In genomic region chr19:12669272-12670158, GRCh38 we compare ENCODE assay signal across 8 cellular contexts. TPM values are rescaled to one million over a fixed set of nuclear protein-coding genes. Genes with fewer than 3 reads are reported as not detected.
DNase-seq lines count a peak whose midpoint lies in the region; ATAC-seq, FAIRE-seq and TF ChIP-seq lines count a peak whose summit lies in the region.

No MANE protein-coding gene starts in this region.

- H3K4me1 ChIP-seq in DOHH2 (ENCODE audit: control insufficient read depth, low read length): peaks cover 43% of the 10 kb centered on the region
- peaks cover 43% of the 10 kb centered on the region for H3K4me1 ChIP-seq in OCI-LY1 (ENCODE audit: insufficient read depth, low read length, severe bottlenecking)
- H3K4me1 ChIP-seq in mononuclear cell (ENCODE audit: insufficient read depth, low read length): peaks cover 51% of the 10 kb centered on the region

- DNase-seq in HTR-8/SVneo (ENCODE audit: insufficient read length, low spot score): peak; percentile 86
- DNase-seq in activated T-cell treated with anti-CD3 and anti-CD28 coated beads for 1 hour (ENCODE audit: low read depth): peak; percentile 68
- DNase-seq in epithelial cell of prostate (ENCODE audit: low read depth, low spot score): no peak
- peak; percentile 37 to 62 for DNase-seq in stimulated activated CD8-positive, alpha-beta memory T cell treated with anti-CD3 and anti-CD28 coated beads, Interleukin-4, amount 100 ng/mL, for 1 hour (ENCODE audit: low read depth in 2 of 2, low spot score in 1 of 2)

- H3K4me2 ChIP-seq in DOHH2 (ENCODE audit: low read length) (peak overlapping the region; percentile 92), OCI-LY1 (ENCODE audit: low read length) (peak overlapping the region; percentile 73)

- peak overlapping the region; percentile 89 for H3K4me3 ChIP-seq in DOHH2 (ENCODE audit: low read length)
- H3K4me3 ChIP-seq in OCI-LY1 (ENCODE audit: low read depth, low read length, poor library complexity, severe bottlenecking): peak overlapping the region; percentile 86
- H3K4me3 ChIP-seq in mononuclear cell (ENCODE audit: low read length): peak overlapping the region; percentile 94

- ATAC-seq in GM18511 (IDR thresholded peaks at IDR 0.05; ENCODE audit: unreplicated experiment): no peak

- H2AFZ ChIP-seq in OCI-LY1 (ENCODE audit: low read length): no peak overlapping the region

- peak overlapping the region; percentile 88 for H3K9ac ChIP-seq in OCI-LY1 (ENCODE audit: low read length)

- H3K27ac ChIP-seq in DOHH2 (ENCODE audit: low read depth, low read length) (peak overlapping the region; percentile 70), OCI-LY1 (ENCODE audit: low read depth, low read length, poor library complexity, severe bottlenecking) (peak overlapping the region; percentile 60), epithelial cell of prostate (peak overlapping the region; percentile 89)

- H3K36me3 ChIP-seq in DOHH2 (ENCODE audit: control insufficient read depth, low read length) (peaks cover 34% of the 10 kb centered on the region), OCI-LY1 (ENCODE audit: insufficient read depth, low read length) (peaks cover 27% of the 10 kb centered on the region)

- H3K79me2 ChIP-seq in DOHH2 (ENCODE audit: control insufficient read depth, low read length) (peaks cover 59% of the 10 kb centered on the region), OCI-LY1 (ENCODE audit: insufficient read depth, low read length) (no peaks in the 10 kb centered on the region)

- H3K9me2 ChIP-seq in DOHH2 (replicated peaks; ENCODE audit: control insufficient read depth, low read length) (no peaks in the 10 kb centered on the region), OCI-LY1 (ENCODE audit: low read depth, low read length) (no peaks in the 10 kb centered on the region)

- H3F3A ChIP-seq in DOHH2 (ENCODE audit: control insufficient read depth, insufficient read depth) (0 out of 2 replicates have a peak, but pooled peaks cover 3% of the 10 kb centered on the region), OCI-LY1 (ENCODE audit: insufficient read depth, low read length) (no peaks in the 10 kb centered on the region)

- FAIRE-seq in HTR-8/SVneo (lab: Jason Lieb, UNC): peak; percentile 88

- H3K27me3 ChIP-seq in DOHH2 (ENCODE audit: control insufficient read depth, low read length) (no peaks in the 10 kb centered on the region), OCI-LY1 (ENCODE audit: insufficient read depth, low read length) (no peaks in the 10 kb centered on the region), mononuclear cell (ENCODE audit: insufficient read depth, low read length) (no peaks in the 10 kb centered on the region)

- no peaks in the 10 kb centered on the region for H4K20me1 ChIP-seq in DOHH2 (ENCODE audit: control insufficient read depth, insufficient read depth, low read depth, low read length)
- H4K20me1 ChIP-seq in OCI-LY1 (ENCODE audit: insufficient read depth, low read length): no peaks in the 10 kb centered on the region

- peak; percentile 9 for TF ChIP-seq CTCF in DOHH2 (IDR thresholded peaks at IDR 0.05; ENCODE audit: low read depth, low read length, poor library complexity, severe bottlenecking)
- no peak for TF ChIP-seq CTCF in OCI-LY1 (IDR thresholded peaks at IDR 0.05; ENCODE audit: low read length)

- H3K9me3 ChIP-seq in DOHH2 (ENCODE audit: control insufficient read depth, insufficient read depth, low read length) (no peaks in the 10 kb centered on the region), OCI-LY1 (ENCODE audit: low read length) (no peaks in the 10 kb centered on the region), mononuclear cell (ENCODE audit: low read depth, low read length) (no peaks in the 10 kb centered on the region)

RNA-seq across cellular contexts. Expression of gene WDR83, which starts 2.9 kb away (rescaled TPM):
- 3.4 TPM for total RNA-seq in mononuclear cell

RNA-seq across cellular contexts. Expression of gene MAN2B1, which starts 3.0 kb away (rescaled TPM):
- total RNA-seq in mononuclear cell: 143 TPM

RNA-seq across cellular contexts. Expression of gene DHPS, which starts 12.2 kb away (rescaled TPM):
- total RNA-seq in mononuclear cell: 63.2 TPM

RNA-seq across cellular contexts. Expression of gene GNG14, which starts 18.3 kb away (rescaled TPM):
- not detected for total RNA-seq in mononuclear cell

RNA-seq across cellular contexts. Expression of gene FBXW9, which starts 26.9 kb away (rescaled TPM):
- 2.0 TPM for total RNA-seq in mononuclear cell
